8 cellular contexts compared by ENCODE assay signal in the genomic region with DNA sequence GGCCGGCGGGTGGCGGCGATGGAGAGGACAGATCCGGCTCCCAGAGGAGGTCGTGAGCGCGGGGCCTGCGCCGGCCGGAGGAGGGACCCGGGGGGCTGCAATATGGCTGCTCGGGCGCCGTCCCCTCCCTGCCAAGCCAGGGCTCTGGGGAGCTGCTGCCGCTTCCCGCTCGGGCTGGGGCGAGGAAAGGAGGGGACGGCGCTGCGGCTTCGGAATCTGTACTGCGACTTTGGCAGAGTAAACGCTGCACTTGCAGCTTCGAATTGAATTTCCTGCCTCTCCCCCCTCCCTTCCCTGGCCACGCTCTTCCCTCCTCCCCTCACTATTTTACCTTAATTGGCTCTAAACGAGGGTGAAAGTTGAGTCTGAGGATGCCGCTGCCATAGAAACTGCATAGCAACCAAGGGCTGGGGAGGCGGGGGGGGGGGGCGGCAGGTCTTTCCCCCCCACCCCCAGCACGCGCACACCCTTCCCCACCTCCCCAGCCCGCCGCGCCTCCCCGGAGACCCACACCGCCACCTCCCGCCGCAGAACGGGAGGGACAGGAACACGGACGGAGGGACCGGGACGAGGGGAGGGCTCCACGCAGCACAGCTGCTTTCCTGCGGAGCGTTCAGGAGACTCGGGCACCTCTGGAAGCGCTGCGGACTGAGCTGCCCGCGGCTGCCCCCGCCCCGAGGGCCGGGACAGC.
A peak's percentile ranks its signal among the peaks of the same experiment; 100 is the strongest.
DNase-seq lines count a peak whose midpoint lies in the region; ATAC-seq and TF ChIP-seq lines count a peak whose summit lies in the region.

No MANE protein-coding gene starts in this region.

- H2BK120ac ChIP-seq in mesendoderm (ENCODE audit: low read depth, low read length) = no peak overlapping the region

- peak; percentile 50 for ATAC-seq in HG03097 (IDR thresholded peaks at IDR 0.05; ENCODE audit: low FRiP score, unreplicated experiment)
- peak; percentile 83 for ATAC-seq in activated CD4-positive, alpha-beta T cell treated with anti-CD3 and anti-CD28 coated beads for 36 hours

- H2BK5ac ChIP-seq in mesendoderm (ENCODE audit: low read length) = no peak overlapping the region

- H3K9me3 Mint-ChIP-seq in activated CD4-positive, alpha-beta T cell treated with anti-CD3 and anti-CD28 coated beads for 36 hours (ENCODE audit: low read depth) = no peaks in the 10 kb centered on the region
- no peaks in the 10 kb centered on the region for H3K9me3 Mint-ChIP-seq in stimulated activated naive CD8-positive, alpha-beta T cell treated with anti-CD3 and anti-CD28 coated beads, Interleukin-15, Interleukin-2, amounts not matched to agents 100 ng/mL and 50 ng/mL, for 24 hours

- CTCF ChIA-PET in activated CD4-positive, alpha-beta T cell treated with anti-CD3 and anti-CD28 coated beads for 36 hours (lab: Charles Lee) = interaction anchor here (0.6 to 2.7 kb wide), 5 partner anchors 32 to 607 kb away, joined by 3 to 9 read pairs (median 3); no protein-coding TSS in a partner anchor

- no peaks in the 10 kb centered on the region for H3K79me1 ChIP-seq in mesendoderm (ENCODE audit: low read length)

- no peaks in the 10 kb centered on the region for H3K79me2 ChIP-seq in mesendoderm (ENCODE audit: control insufficient read depth, insufficient read depth, low read length)

- H2AK5ac ChIP-seq in mesendoderm (ENCODE audit: low read length) = no peak overlapping the region

- no peak overlapping the region for H2BK15ac ChIP-seq in mesendoderm (replicated peaks; ENCODE audit: low read depth)

- peak overlapping the region; percentile 73 for H3K4me3 Mint-ChIP-seq in activated CD4-positive, alpha-beta T cell treated with anti-CD3 and anti-CD28 coated beads for 36 hours
- peak overlapping the region; percentile 79 for H3K4me3 Mint-ChIP-seq in stimulated activated naive CD8-positive, alpha-beta T cell treated with anti-CD3 and anti-CD28 coated beads, Interleukin-15, Interleukin-2, amounts not matched to agents 100 ng/mL and 50 ng/mL, for 24 hours

- peaks cover 7% of the 10 kb centered on the region for H3K4me1 Mint-ChIP-seq in activated CD4-positive, alpha-beta T cell treated with anti-CD3 and anti-CD28 coated beads for 36 hours
- peaks cover 5% of the 10 kb centered on the region for H3K4me1 Mint-ChIP-seq in stimulated activated naive CD8-positive, alpha-beta T cell treated with anti-CD3 and anti-CD28 coated beads, Interleukin-15, Interleukin-2, amounts not matched to agents 100 ng/mL and 50 ng/mL, for 24 hours (ENCODE audit: low read depth)

- no peak overlapping the region for H3K27ac Mint-ChIP-seq in activated CD4-positive, alpha-beta T cell treated with anti-CD3 and anti-CD28 coated beads for 36 hours
- H3K27ac Mint-ChIP-seq in stimulated activated naive CD8-positive, alpha-beta T cell treated with anti-CD3 and anti-CD28 coated beads, Interleukin-15, Interleukin-2, amounts not matched to agents 100 ng/mL and 50 ng/mL, for 24 hours = no peak overlapping the region

- H3K27ac ChIP-seq in mesendoderm (ENCODE audit: low read depth, low read length) = no peak overlapping the region

- peak; percentile 78 for DNase-seq in GM13976 (ENCODE audit: low spot score)
- DNase-seq in activated CD4-positive, alpha-beta T cell treated with anti-CD3 and anti-CD28 coated beads for 36 hours = peak; percentile 57
- peak; percentile 82 for DNase-seq in ecto neural progenitor cell (ENCODE audit: low spot score)
- DNase-seq in mesendoderm = peak; percentile 80
- DNase-seq in LoVo (ENCODE audit: low spot score) = no peak
- no peak for DNase-seq in SW 1271 (lab: John Stamatoyannopoulos, UW)

- POLR2A ChIA-PET in activated CD4-positive, alpha-beta T cell treated with anti-CD3 and anti-CD28 coated beads for 36 hours (lab: Charles Lee) = interaction anchor here (0.7 kb wide), 1 partner anchor 182 kb away, joined by 3 read pairs; no protein-coding TSS in a partner anchor

- H3K9ac ChIP-seq in mesendoderm (ENCODE audit: low read length) = peak overlapping the region; percentile 62

- no peak overlapping the region for H3K18ac ChIP-seq in mesendoderm (ENCODE audit: low read length)

- H3K4me2 ChIP-seq in mesendoderm (ENCODE audit: low read length) = peak overlapping the region; percentile 60

- peak overlapping the region; percentile 65 for H3K4ac ChIP-seq in mesendoderm (ENCODE audit: low read depth, low read length)

- H4K5ac ChIP-seq in mesendoderm (ENCODE audit: low read length) = no peak overlapping the region

- peaks cover 8% of the 10 kb centered on the region for H3K27me3 Mint-ChIP-seq in activated CD4-positive, alpha-beta T cell treated with anti-CD3 and anti-CD28 coated beads for 36 hours
- peaks cover 21% of the 10 kb centered on the region for H3K27me3 Mint-ChIP-seq in stimulated activated naive CD8-positive, alpha-beta T cell treated with anti-CD3 and anti-CD28 coated beads, Interleukin-15, Interleukin-2, amounts not matched to agents 100 ng/mL and 50 ng/mL, for 24 hours

- intact Hi-C loops in activated CD4-positive, alpha-beta T cell treated with anti-CD3 and anti-CD28 coated beads for 36 hours (cut with DNase I, micrococcal nuclease) = loop anchor here (2.0 to 5.0 kb wide), 2 partner anchors 65 to 76 kb away; no protein-coding TSS in a partner anchor

- WGBS in mesendoderm (ENCODE audit: extremely low coverage, insufficient coverage, low lambda C conversion rate) = no CpG with 5 or more reads among the region's 56 CpGs

- peak overlapping the region; percentile 54 for H3K4me3 ChIP-seq in mesendoderm (ENCODE audit: low read length)

- peak; percentile 34 for TF ChIP-seq CTCF in GM13976 (IDR thresholded peaks at IDR 0.05; ENCODE audit: borderline replicate concordance, control extremely low read depth, extremely low read depth, insufficient read depth, missing control alignments)

- H3K27me3 ChIP-seq in mesendoderm (ENCODE audit: insufficient read depth, low read length, poor library complexity) = no peaks in the 10 kb centered on the region

- H3K23ac ChIP-seq in mesendoderm (ENCODE audit: low read length) = no peak overlapping the region

- peaks cover 3% of the 10 kb centered on the region for H3K4me1 ChIP-seq in mesendoderm (ENCODE audit: control insufficient read depth, low read depth, low read length)

- in situ Hi-C loops in GM13976 (cut with MboI; ENCODE audit: low sequenced_read_pairs, unreplicated experiment) = no loop called here

- no peak overlapping the region for H4K8ac ChIP-seq in mesendoderm (ENCODE audit: low read depth, low read length)

- peak overlapping the region; percentile 83 for H3K56ac ChIP-seq in mesendoderm (ENCODE audit: low read length)

- no peaks in the 10 kb centered on the region for H3K36me3 Mint-ChIP-seq in activated CD4-positive, alpha-beta T cell treated with anti-CD3 and anti-CD28 coated beads for 36 hours (ENCODE audit: low read depth)
- H3K36me3 Mint-ChIP-seq in stimulated activated naive CD8-positive, alpha-beta T cell treated with anti-CD3 and anti-CD28 coated beads, Interleukin-15, Interleukin-2, amounts not matched to agents 100 ng/mL and 50 ng/mL, for 24 hours (ENCODE audit: low read depth) = no peaks in the 10 kb centered on the region

- H3K36me3 ChIP-seq in mesendoderm (ENCODE audit: control insufficient read depth, insufficient read depth, low read length) = no peaks in the 10 kb centered on the region

Comparison
In these comparisons a context has a peak if more than half of its experiments do, and no peak if none do; other contexts are left out.
1. DNase-seq: peak in GM13976 (single experiment), activated CD4-positive, alpha-beta T cell treated with anti-CD3 and anti-CD28 coated beads for 36 hours (single experiment), ecto neural progenitor cell (single experiment) and mesendoderm (single experiment); none in LoVo (single experiment) and SW 1271 (0 of 2).